Comparison of ENCODE assay signal across 16 cellular contexts in the genomic region with DNA sequence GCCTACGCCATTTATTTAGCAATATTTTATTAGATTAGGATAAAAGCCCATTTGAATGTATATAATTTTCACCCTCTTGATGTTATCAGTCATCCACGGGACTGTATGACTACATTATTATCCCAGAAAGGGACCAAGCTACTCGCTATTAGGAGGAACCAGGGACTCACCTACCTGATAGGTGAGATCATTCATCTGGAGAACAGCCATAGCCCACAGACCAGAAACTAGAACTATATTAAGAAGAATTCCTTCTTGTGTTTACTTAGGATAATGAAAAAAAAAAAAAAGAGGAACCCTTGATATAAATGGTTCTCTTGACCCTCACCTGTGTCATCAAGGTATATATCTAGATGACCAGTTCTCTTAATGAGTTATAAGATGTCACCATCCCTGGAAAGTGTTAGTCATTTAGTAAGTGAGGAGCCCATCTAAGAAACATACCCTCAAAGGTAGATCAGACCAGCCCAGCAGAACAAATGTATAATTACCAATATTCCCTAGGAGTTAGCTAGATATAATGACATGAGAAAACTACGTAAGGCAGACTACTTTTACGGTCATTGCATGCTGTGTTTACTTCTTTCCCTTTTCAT. TPM values are rescaled to one million over a fixed set of nuclear protein-coding genes. Genes with fewer than 3 reads are reported as not detected.
DNase-seq lines count a peak whose midpoint lies in the region; ATAC-seq and TF ChIP-seq lines count a peak whose summit lies in the region.
"Had no signal": no experiment of that assay in that cellular context is flagged by ENCODE, and none has a peak within 500 bp of the region (broad histone marks: within the 10 kb centered on the region; RNA-seq: fewer than 3 reads in every experiment).

No MANE protein-coding gene starts in this region.

- no peak overlapping the region for H3K4ac ChIP-seq in mesenchymal stem cell (ENCODE audit: low read depth in 1 of 2, low read length in 2 of 2)

- H2AK5ac ChIP-seq in mesenchymal stem cell (ENCODE audit: low read length, severe bottlenecking) = no peak overlapping the region

- no peak overlapping the region for H2BK15ac ChIP-seq in mesenchymal stem cell (ENCODE audit: low read depth, poor library complexity, severe bottlenecking)

- H2AFZ ChIP-seq in mesenchymal stem cell (ENCODE audit: low read depth, low read length) = no peak overlapping the region

- POLR2A ChIA-PET in CD4-positive, alpha-beta memory T cell (lab: Charles Lee; ENCODE audit: partially characterized antibody) = interaction anchor here (1.1 to 1.6 kb wide), 4 partner anchors 12 to 160 kb away, joined by 3 to 5 read pairs (median 4); no protein-coding TSS in a partner anchor
- POLR2A ChIA-PET in naive thymus-derived CD4-positive, alpha-beta T cell (lab: Charles Lee) = interaction anchor here (0.7 to 1.6 kb wide), 3 partner anchors 8 to 10 kb away, joined by 3 to 4 read pairs (median 3); a partner anchor contains a TSS

- no peak overlapping the region for H2BK5ac ChIP-seq in mesenchymal stem cell (ENCODE audit: low read depth, low read length, poor library complexity, severe bottlenecking)

- peaks cover 0 to 5% (median 0%) of the 10 kb centered on the region in 8 donors for H3K9me3 Mint-ChIP-seq in CD4-positive, alpha-beta memory T cell
- peaks cover 4 to 7% of the 10 kb centered on the region in 2 donors for H3K9me3 Mint-ChIP-seq in effector memory CD8-positive, alpha-beta T cell
- peaks cover 0 to 7% (median 0%) of the 10 kb centered on the region in 11 donors for H3K9me3 Mint-ChIP-seq in naive thymus-derived CD4-positive, alpha-beta T cell
- H3K9me3 Mint-ChIP-seq: HFFc6 had no signal

- H3K4me1 ChIP-seq in CD4-positive, alpha-beta memory T cell (ENCODE audit: insufficient read depth, low read length) = peaks cover 71% of the 10 kb centered on the region
- H3K4me1 ChIP-seq in RWPE2 (ENCODE audit: insufficient read depth, poor library complexity, severe bottlenecking) (peaks cover 27% of the 10 kb centered on the region), mesenchymal stem cell (ENCODE audit: control insufficient read depth, insufficient read depth, low read depth, low read length) (peaks cover 2% of the 10 kb centered on the region), colonic mucosa (peaks cover under 1% of the 10 kb centered on the region)
- H3K4me1 ChIP-seq in naive thymus-derived CD4-positive, alpha-beta T cell (ENCODE audit: control insufficient read depth in 2 of 2, insufficient read depth in 2 of 2, low read length in 2 of 2) = peaks cover 19 to 40% of the 10 kb centered on the region in 2 donors

- no peak overlapping the region for H3K4me2 ChIP-seq in mesenchymal stem cell (ENCODE audit: low read length, poor library complexity, severe bottlenecking)

- ATAC-seq in RWPE2 (ENCODE audit: low read depth) = peak; percentile 83
- no peak for ATAC-seq in effector memory CD8-positive, alpha-beta T cell (replicated peaks)
- no peak for ATAC-seq in naive thymus-derived CD4-positive, alpha-beta T cell

- H3K9me3 ChIP-seq in CD4-positive, alpha-beta memory T cell (ENCODE audit: control insufficient read depth in 1 of 2, low read length in 2 of 2) = no peaks in the 10 kb centered on the region
- H3K9me3 ChIP-seq in RWPE2 (ENCODE audit: severe bottlenecking) (no peaks in the 10 kb centered on the region), mesenchymal stem cell (ENCODE audit: control insufficient read depth, low read length) (no peaks in the 10 kb centered on the region), colonic mucosa (no peaks in the 10 kb centered on the region)
- no peaks in the 10 kb centered on the region for H3K9me3 ChIP-seq in naive thymus-derived CD4-positive, alpha-beta T cell (ENCODE audit: control insufficient read depth in 2 of 3, low read length in 3 of 3)

- peaks cover 14% of the 10 kb centered on the region for H3K79me1 ChIP-seq in mesenchymal stem cell (replicated peaks; ENCODE audit: low read length, poor library complexity, severe bottlenecking)

- peak overlapping the region in 5 of 7 donors; percentile 0 to 82 (median 42) for H3K27ac Mint-ChIP-seq in CD4-positive, alpha-beta memory T cell
- peak overlapping the region; percentile 46 to 49 for H3K27ac Mint-ChIP-seq in effector memory CD8-positive, alpha-beta T cell
- H3K27ac Mint-ChIP-seq in naive thymus-derived CD4-positive, alpha-beta T cell = peak overlapping the region in 5 of 9 donors; percentile 9 to 67 (median 44)
- H3K27ac Mint-ChIP-seq: HFFc6 had no signal

- H4K91ac ChIP-seq in mesenchymal stem cell (ENCODE audit: low read length) = no peak overlapping the region

- H3K27me3 ChIP-seq in CD4-positive, alpha-beta memory T cell (ENCODE audit: insufficient read depth, low read length) = no peaks in the 10 kb centered on the region
- H3K27me3 ChIP-seq in RWPE2 (ENCODE audit: insufficient read depth, poor library complexity, severe bottlenecking) (no peaks in the 10 kb centered on the region), mesenchymal stem cell (ENCODE audit: control insufficient read depth in 1 of 2, insufficient read depth in 1 of 2, low read length in 2 of 2) (no peaks in the 10 kb centered on the region), colonic mucosa (no peaks in the 10 kb centered on the region)
- no peaks in the 10 kb centered on the region for H3K27me3 ChIP-seq in naive thymus-derived CD4-positive, alpha-beta T cell (ENCODE audit: control insufficient read depth in 2 of 2, insufficient read depth in 2 of 2, low read length in 2 of 2)

- no peak overlapping the region for H2BK12ac ChIP-seq in mesenchymal stem cell (ENCODE audit: low read length in 2 of 2)

- no peak overlapping the region for H3K9ac ChIP-seq in mesenchymal stem cell (ENCODE audit: low read length)
- no peak overlapping the region for H3K9ac ChIP-seq in colonic mucosa (ENCODE audit: low read depth in 2 of 2, low read length in 2 of 2)

- CTCF ChIA-PET in CD4-positive, alpha-beta memory T cell (lab: Charles Lee; ENCODE audit: partially characterized antibody) = interaction anchor here (0.7 to 1.5 kb wide), 5 partner anchors 7 to 299 kb away, joined by 3 to 6 read pairs (median 3); a partner anchor contains a TSS
- CTCF ChIA-PET in naive thymus-derived CD4-positive, alpha-beta T cell (lab: Charles Lee) = interaction anchor here (0.5 to 1.6 kb wide), 2 partner anchors 15 to 96 kb away, joined by 4 read pairs; no protein-coding TSS in a partner anchor

- H3K27ac ChIP-seq in CD4-positive, alpha-beta memory T cell (ENCODE audit: low read depth, low read length) = no peak overlapping the region
- H3K27ac ChIP-seq in RWPE2 (ENCODE audit: poor library complexity, severe bottlenecking) = peak overlapping the region; percentile 95
- H3K27ac ChIP-seq in naive thymus-derived CD4-positive, alpha-beta T cell (ENCODE audit: low read depth, low read length) = no peak overlapping the region
- H3K27ac ChIP-seq in mesenchymal stem cell (ENCODE audit: low read length, poor library complexity, severe bottlenecking) = no peak overlapping the region
- no peak overlapping the region for H3K27ac ChIP-seq in colonic mucosa

- H3K14ac ChIP-seq in mesenchymal stem cell (ENCODE audit: low read length in 2 of 2) = no peak overlapping the region

- no peaks in the 10 kb centered on the region for H3K27me3 Mint-ChIP-seq in CD4-positive, alpha-beta memory T cell
- H3K27me3 Mint-ChIP-seq in effector memory CD8-positive, alpha-beta T cell = no peaks in the 10 kb centered on the region
- H3K27me3 Mint-ChIP-seq in naive thymus-derived CD4-positive, alpha-beta T cell = no peaks in the 10 kb centered on the region

- peak overlapping the region in 3 of 8 donors; percentile 29 to 59 (median 39) for H3K4me3 Mint-ChIP-seq in CD4-positive, alpha-beta memory T cell
- peak overlapping the region in 1 of 2 donors; percentile 6 for H3K4me3 Mint-ChIP-seq in effector memory CD8-positive, alpha-beta T cell
- H3K4me3 Mint-ChIP-seq in naive thymus-derived CD4-positive, alpha-beta T cell = peak overlapping the region in 1 of 10 donors; percentile 24
- H3K4me3 Mint-ChIP-seq: brain, HFFc6 had no signal

- H3K18ac ChIP-seq in mesenchymal stem cell (ENCODE audit: low read depth in 1 of 2, low read length in 2 of 2) = no peak overlapping the region

- no peak overlapping the region for H3K4me3 ChIP-seq in CD4-positive, alpha-beta memory T cell (ENCODE audit: low read length in 2 of 2)
- no peak overlapping the region for H3K4me3 ChIP-seq in RWPE2 (ENCODE audit: severe bottlenecking)
- H3K4me3 ChIP-seq in naive thymus-derived CD4-positive, alpha-beta T cell (ENCODE audit: low read length) = no peak overlapping the region
- H3K4me3 ChIP-seq in mesenchymal stem cell (ENCODE audit: insufficient read depth in 1 of 2, low read depth in 1 of 2, low read length in 2 of 2) = no peak overlapping the region
- no peak overlapping the region for H3K4me3 ChIP-seq in colonic mucosa

- H4K8ac ChIP-seq in mesenchymal stem cell (ENCODE audit: low read length) = no peak overlapping the region

- TF ChIP-seq CTCF in RWPE2 (IDR thresholded peaks at IDR 0.05; ENCODE audit: poor library complexity, severe bottlenecking) = no peak
- no peak for TF ChIP-seq CTCF in colonic mucosa (IDR thresholded peaks at IDR 0.05)

- H3K36me3 Mint-ChIP-seq in CD4-positive, alpha-beta memory T cell = peaks cover 11 to 29% of the 10 kb centered on the region in 2 donors
- H3K36me3 Mint-ChIP-seq in effector memory CD8-positive, alpha-beta T cell (ENCODE audit: insufficient read depth) = peaks cover 83% of the 10 kb centered on the region
- peaks cover 8 to 24% (median 14%) of the 10 kb centered on the region in 5 donors for H3K36me3 Mint-ChIP-seq in naive thymus-derived CD4-positive, alpha-beta T cell

- no peak overlapping the region for H3K23ac ChIP-seq in mesenchymal stem cell (ENCODE audit: low read length in 2 of 2)

- 95% methylated on average over 3 of the region's 5 CpGs for WGBS in mesenchymal stem cell

- DNase-seq in CD4-positive, alpha-beta memory T cell = no peak
- no peak for DNase-seq in RWPE2 (ENCODE audit: low spot score)
- no peak for DNase-seq in effector memory CD8-positive, alpha-beta T cell
- DNase-seq in naive thymus-derived CD4-positive, alpha-beta T cell = no peak
- DNase-seq in NCI-H446 treated with DMSO at 0.1 percent for 48 hours (lab: John Stamatoyannopoulos, UW) = no peak
- no peak for DNase-seq in NCI-H2227 (lab: John Stamatoyannopoulos, UW; ENCODE audit: unreplicated experiment)
- DNase-seq in mesenchymal stem cell = no peak
- DNase-seq in colonic mucosa = no peak
- DNase-seq: activated naive CD4-positive, alpha-beta T cell; effector CD4-positive, alpha-beta T cell; EL; HFFc6; SHP77; small intestine; stimulated activated naive CD4-positive, alpha-beta T cell treated with Interleukin-2 at 50 U/mL for 16 hours had no signal

- peaks cover 55 to 90% (median 71%) of the 10 kb centered on the region in 4 donors for H3K4me1 Mint-ChIP-seq in CD4-positive, alpha-beta memory T cell
- peaks cover 55 to 85% of the 10 kb centered on the region in 2 donors for H3K4me1 Mint-ChIP-seq in effector memory CD8-positive, alpha-beta T cell (ENCODE audit: low read depth in 2 of 2)
- H3K4me1 Mint-ChIP-seq in naive thymus-derived CD4-positive, alpha-beta T cell = peaks cover 37 to 89% (median 77%) of the 10 kb centered on the region in 7 donors

- H2BK120ac ChIP-seq in mesenchymal stem cell (ENCODE audit: low read depth, low read length) = no peak overlapping the region

- intact Hi-C loops in CD4-positive, alpha-beta memory T cell (cut with micrococcal nuclease) = no loop called here
- intact Hi-C loops in naive thymus-derived CD4-positive, alpha-beta T cell (cut with micrococcal nuclease) = no loop called here
- intact Hi-C loops in colonic mucosa (cut with DNase I) = no loop called here

- H3K36me3 ChIP-seq in CD4-positive, alpha-beta memory T cell (ENCODE audit: insufficient read depth, low read length) = no peaks in the 10 kb centered on the region
- H3K36me3 ChIP-seq in RWPE2 (ENCODE audit: low read depth) (no peaks in the 10 kb centered on the region), mesenchymal stem cell (ENCODE audit: control insufficient read depth in 1 of 2, insufficient read depth in 2 of 2, low read depth in 1 of 2, low read length in 2 of 2) (peaks cover 0 to 5% of the 10 kb centered on the region in 2 experiments), colonic mucosa (no peaks in the 10 kb centered on the region)
- H3K36me3 ChIP-seq in naive thymus-derived CD4-positive, alpha-beta T cell (ENCODE audit: control insufficient read depth in 2 of 3, insufficient read depth in 3 of 3, low read length in 3 of 3) = no peaks in the 10 kb centered on the region

RNA-seq across cellular contexts. Expression of a gene that starts 8.0 kb away (rescaled TPM):
- 10 to 100 TPM; 88.4 to 97.5 TPM for total RNA-seq in CD4-positive, alpha-beta memory T cell
- 10 to 100 TPM in 1 of 2 donors, 1 to 10 TPM in 1; 9.7 to 36.7 TPM for polyA plus RNA-seq in CD4-positive, alpha-beta memory T cell
- 10 to 100 TPM; 34.4 to 85.2 (median 67.0) TPM for total RNA-seq in naive thymus-derived CD4-positive, alpha-beta T cell
- polyA plus RNA-seq in naive thymus-derived CD4-positive, alpha-beta T cell = 10 to 100 TPM; 13.3 to 24.0 TPM
- 8.4 TPM for polyA plus RNA-seq in mesenchymal stem cell (2013, experiment 1 of 2)
- 8.2 TPM for polyA plus RNA-seq in mesenchymal stem cell (2013, experiment 2 of 2)
- total RNA-seq in colonic mucosa = 10 to 100 TPM; 26.7 to 28.0 TPM

RNA-seq across cellular contexts. Expression of a gene that starts 53.9 kb away (rescaled TPM):
- total RNA-seq in CD4-positive, alpha-beta memory T cell = 10 to 100 TPM; 61.6 to 64.2 TPM
- 10 to 100 TPM; 16.4 to 23.7 TPM for polyA plus RNA-seq in CD4-positive, alpha-beta memory T cell
- 10 to 100 TPM; 48.9 to 62.0 (median 55.8) TPM for total RNA-seq in naive thymus-derived CD4-positive, alpha-beta T cell
- 10 to 100 TPM; 13.6 to 18.2 TPM for polyA plus RNA-seq in naive thymus-derived CD4-positive, alpha-beta T cell
- 44.5 TPM for polyA plus RNA-seq in mesenchymal stem cell (2013, experiment 1 of 2)
- polyA plus RNA-seq in mesenchymal stem cell (2013, experiment 2 of 2) = 45.9 TPM
- total RNA-seq in colonic mucosa = 10 to 100 TPM; 76.4 to 80.5 TPM
